23 cellular contexts compared by ENCODE assay signal in the genomic region with DNA sequence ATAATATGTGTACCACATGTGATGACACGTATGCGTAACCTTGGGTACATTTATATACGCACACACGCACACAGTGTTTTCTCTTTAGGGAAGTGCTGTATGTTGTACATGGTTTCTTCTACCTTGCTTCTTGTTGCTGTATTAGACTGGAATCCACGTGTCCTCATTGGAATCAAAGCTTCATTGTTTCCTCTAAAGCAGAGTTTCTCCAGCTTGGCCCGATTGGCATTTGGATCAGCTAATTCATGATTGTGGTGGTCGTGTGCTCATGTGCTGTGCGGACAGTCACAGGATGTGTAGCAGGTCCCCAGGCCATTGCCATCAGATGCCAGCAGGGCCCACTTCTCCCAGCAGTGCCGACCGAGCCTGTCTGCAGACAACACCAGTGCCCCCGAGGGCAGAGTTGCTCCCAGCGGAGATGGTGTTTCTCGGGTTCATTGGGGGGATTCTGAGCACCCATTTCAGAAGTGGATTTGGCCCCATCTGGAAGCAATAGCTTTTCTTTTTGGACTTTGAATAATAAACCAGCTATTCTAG.
DNase-seq lines count a peak whose midpoint lies in the region; ATAC-seq and TF ChIP-seq lines count a peak whose summit lies in the region.
"Had no signal": no experiment of that assay in that cellular context is flagged by ENCODE, and none has a peak within 500 bp of the region (broad histone marks: within the 10 kb centered on the region; RNA-seq: fewer than 3 reads in every experiment).

No MANE protein-coding gene starts in this region.

- H3K36me3 ChIP-seq in SK-N-MC (ENCODE audit: insufficient read depth, low read length), result no peaks in the 10 kb centered on the region
- H3K36me3 ChIP-seq: brain microvascular endothelial cell, left lung, sigmoid colon, tibial artery had no signal

- H3K4me1 Mint-ChIP-seq in activated naive CD8-positive, alpha-beta T cell treated with anti-CD3 and anti-CD28 coated beads, Interleukin-2, amount 10 ng/mL, durations not matched to agents 7 days and 5 days, result peaks cover 34% of the 10 kb centered on the region
- H3K4me1 Mint-ChIP-seq in activated naive CD8-positive, alpha-beta T cell treated with anti-CD3 and anti-CD28 coated beads, Interleukin-2, amount 50 U/mL, for 24 hours, result peaks cover 45% of the 10 kb centered on the region
- H3K4me1 Mint-ChIP-seq: CD14-positive monocyte had no signal

- POLR2A ChIA-PET in activated naive CD8-positive, alpha-beta T cell treated with anti-CD3 and anti-CD28 coated beads, Interleukin-2, amount 10 ng/mL, durations not matched to agents 7 days and 5 days (lab: Charles Lee), result no interaction called here

- no peak for TF ChIP-seq CTCF in GM13976 (IDR thresholded peaks at IDR 0.05; ENCODE audit: borderline replicate concordance, control extremely low read depth, extremely low read depth, insufficient read depth, missing control alignments)

- peak overlapping the region; percentile 60 for H3K27ac Mint-ChIP-seq in activated naive CD8-positive, alpha-beta T cell treated with anti-CD3 and anti-CD28 coated beads, Interleukin-2, amount 10 ng/mL, durations not matched to agents 7 days and 5 days
- H3K27ac Mint-ChIP-seq in activated naive CD8-positive, alpha-beta T cell treated with anti-CD3 and anti-CD28 coated beads, Interleukin-2, amount 50 U/mL, for 24 hours, result no peak overlapping the region
- H3K27ac Mint-ChIP-seq: natural killer cell treated with Interleukin-12 subunit alpha and Interleukin-12 subunit beta and Interleukin-15 and Interleukin-18, amount 100 ng/mL, for 72 hours; stimulated activated naive CD8-positive, alpha-beta T cell treated with anti-CD3 and anti-CD28 coated beads, Interleukin-15, Interleukin-2, amounts not matched to agents 100 ng/mL and 50 ng/mL, for 24 hours had no signal

- H3K27me3 Mint-ChIP-seq in activated naive CD8-positive, alpha-beta T cell treated with anti-CD3 and anti-CD28 coated beads, Interleukin-2, amount 10 ng/mL, durations not matched to agents 7 days and 5 days, result no peaks in the 10 kb centered on the region
- no peaks in the 10 kb centered on the region for H3K27me3 Mint-ChIP-seq in activated naive CD8-positive, alpha-beta T cell treated with anti-CD3 and anti-CD28 coated beads, Interleukin-2, amount 50 U/mL, for 24 hours
- H3K27me3 Mint-ChIP-seq: natural killer cell treated with Interleukin-12 subunit alpha and Interleukin-12 subunit beta and Interleukin-15 and Interleukin-18, amount 100 ng/mL, for 72 hours; stimulated activated naive CD8-positive, alpha-beta T cell treated with anti-CD3 and anti-CD28 coated beads, Interleukin-15, Interleukin-2, amounts not matched to agents 100 ng/mL and 50 ng/mL, for 24 hours had no signal

- no peak overlapping the region for H3K4me3 Mint-ChIP-seq in activated naive CD8-positive, alpha-beta T cell treated with anti-CD3 and anti-CD28 coated beads, Interleukin-2, amount 10 ng/mL, durations not matched to agents 7 days and 5 days
- no peak overlapping the region for H3K4me3 Mint-ChIP-seq in activated naive CD8-positive, alpha-beta T cell treated with anti-CD3 and anti-CD28 coated beads, Interleukin-2, amount 50 U/mL, for 24 hours
- H3K4me3 Mint-ChIP-seq: immature natural killer cell; natural killer cell treated with Interleukin-12 subunit alpha and Interleukin-12 subunit beta and Interleukin-15 and Interleukin-18, amount 100 ng/mL, for 72 hours; stimulated activated naive CD8-positive, alpha-beta T cell treated with anti-CD3 and anti-CD28 coated beads, Interleukin-15, Interleukin-2, amounts not matched to agents 100 ng/mL and 50 ng/mL, for 24 hours had no signal

- in situ Hi-C loops in GM13976 (cut with MboI; ENCODE audit: low sequenced_read_pairs, unreplicated experiment), result no loop called here

- H3K9me3 Mint-ChIP-seq in activated naive CD8-positive, alpha-beta T cell treated with anti-CD3 and anti-CD28 coated beads, Interleukin-2, amount 10 ng/mL, durations not matched to agents 7 days and 5 days, result no peaks in the 10 kb centered on the region
- no peaks in the 10 kb centered on the region for H3K9me3 Mint-ChIP-seq in activated naive CD8-positive, alpha-beta T cell treated with anti-CD3 and anti-CD28 coated beads, Interleukin-2, amount 50 U/mL, for 24 hours
- H3K9me3 Mint-ChIP-seq: CD14-positive monocyte; immature natural killer cell; natural killer cell treated with Interleukin-12 subunit alpha and Interleukin-12 subunit beta and Interleukin-15 and Interleukin-18, amount 100 ng/mL, for 72 hours; stimulated activated naive CD8-positive, alpha-beta T cell treated with anti-CD3 and anti-CD28 coated beads, Interleukin-15, Interleukin-2, amounts not matched to agents 100 ng/mL and 50 ng/mL, for 24 hours had no signal

- H3K27me3 ChIP-seq in layer of hippocampus (ENCODE audit: control insufficient read depth, insufficient read depth, low read length), result no peaks in the 10 kb centered on the region
- H3K27me3 ChIP-seq: brain microvascular endothelial cell, left lung, sigmoid colon, tibial artery had no signal

- no peak overlapping the region for H3K4me3 ChIP-seq in SK-N-MC
- H3K4me3 ChIP-seq: left lung, sigmoid colon, tibial artery had no signal

- no peak for DNase-seq in activated naive CD8-positive, alpha-beta T cell treated with anti-CD3 and anti-CD28 coated beads, Interleukin-2, amount 10 ng/mL, durations not matched to agents 7 days and 5 days
- no peak for DNase-seq in activated naive CD8-positive, alpha-beta T cell treated with anti-CD3 and anti-CD28 coated beads, Interleukin-2, amount 50 U/mL, for 24 hours
- DNase-seq in SK-N-MC (ENCODE audit: low read depth, low spot score), result no peak
- DNase-seq in superior temporal gyrus (ENCODE audit: extremely low spot score), result peak; percentile 74
- DNase-seq in GM13976 (ENCODE audit: low spot score), result no peak
- no peak for DNase-seq in iPS-NIHi11 (ENCODE audit: low spot score)
- DNase-seq in AG20443 (ENCODE audit: low spot score), result no peak
- DNase-seq: activated CD4-positive, alpha-beta T cell treated with anti-CD3 and anti-CD28 coated beads, Interleukin-2, amount 50 U/mL, for 48 hours; activated effector memory CD4-positive, alpha-beta T cell treated with Interleukin-2 at 50 U/mL for 16 hours; brain microvascular endothelial cell; GDM1; immature natural killer cell; NCI-H1694; NCI-H524 treated with DMSO at 0.1 percent for 48 hours; posterior cingulate gyrus; sigmoid colon; tibial artery had no signal

- 0 out of 2 replicates have a peak overlapping the region, but pooled peaks have one; percentile 11 for H3K27ac ChIP-seq in SK-N-MC
- peak overlapping the region; percentile 12 for H3K27ac ChIP-seq in layer of hippocampus (ENCODE audit: low read depth, low read length)
- H3K27ac ChIP-seq: brain microvascular endothelial cell, KMS-11, left lung, sigmoid colon, tibial artery had no signal

- peaks cover 11% of the 10 kb centered on the region for H3K36me3 Mint-ChIP-seq in activated naive CD8-positive, alpha-beta T cell treated with anti-CD3 and anti-CD28 coated beads, Interleukin-2, amount 10 ng/mL, durations not matched to agents 7 days and 5 days
- H3K36me3 Mint-ChIP-seq in activated naive CD8-positive, alpha-beta T cell treated with anti-CD3 and anti-CD28 coated beads, Interleukin-2, amount 50 U/mL, for 24 hours (ENCODE audit: low read depth), result peaks cover 6% of the 10 kb centered on the region
- H3K36me3 Mint-ChIP-seq: natural killer cell treated with Interleukin-12 subunit alpha and Interleukin-12 subunit beta and Interleukin-15 and Interleukin-18, amount 100 ng/mL, for 72 hours had no signal

- ATAC-seq in activated naive CD8-positive, alpha-beta T cell treated with anti-CD3 and anti-CD28 coated beads, Interleukin-2, amount 10 ng/mL, durations not matched to agents 7 days and 5 days (ENCODE audit: low read depth), result no peak
- ATAC-seq in activated naive CD8-positive, alpha-beta T cell treated with anti-CD3 and anti-CD28 coated beads, Interleukin-2, amount 50 U/mL, for 24 hours, result no peak
- ATAC-seq: left lung; natural killer cell treated with Interleukin-12 subunit alpha and Interleukin-12 subunit beta and Interleukin-15 and Interleukin-18, amount 100 ng/mL, for 72 hours had no signal

- no peak overlapping the region for H3K9ac ChIP-seq in SK-N-MC (ENCODE audit: insufficient read length)
- H3K9ac ChIP-seq: KMS-11 had no signal

- H3K9me3 ChIP-seq in SK-N-MC (ENCODE audit: low read depth, low read length), result no peaks in the 10 kb centered on the region
- H3K9me3 ChIP-seq: left lung, sigmoid colon, tibial artery had no signal
